ENCODE assay signal across 17 cellular contexts in genomic region chr7:116337013-116337412, GRCh38.
DNase-seq lines count a peak whose midpoint lies in the region; ATAC-seq, FAIRE-seq and TF ChIP-seq lines count a peak whose summit lies in the region.
"Had no signal": no experiment of that assay in that cellular context is flagged by ENCODE, and none has a peak within 500 bp of the region (broad histone marks: within the 10 kb centered on the region; RNA-seq: fewer than 3 reads in every experiment).

No MANE protein-coding gene starts in this region.

- H3K4me1 ChIP-seq in A673 (ENCODE audit: insufficient read depth, low read length, poor library complexity, severe bottlenecking) (peaks cover 46% of the 10 kb centered on the region), IMR-90 (ENCODE audit: control insufficient read depth, insufficient read depth, low read length) (peaks cover 9% of the 10 kb centered on the region), K562 (replicated peaks in 1 of 2; ENCODE audit: control insufficient read depth in 2 of 2, insufficient read depth in 2 of 2, low read length in 2 of 2) (peaks cover 0 to 16% of the 10 kb centered on the region in 2 experiments; a peak in 3 of 5 replicates), mesendoderm (ENCODE audit: control insufficient read depth, low read depth, low read length) (no peaks in the 10 kb centered on the region), transverse colon (peaks cover 0 to 6% (median 0%) of the 10 kb centered on the region in 4 donors)

- H3K23ac ChIP-seq in IMR-90 (ENCODE audit: low read depth, low read length) (peak overlapping the region; percentile 74; the same call in 1 of the 2 replicates), mesendoderm (ENCODE audit: low read length) (no peak overlapping the region)

- peak overlapping the region; percentile 91 for H3K18ac ChIP-seq in IMR-90 (ENCODE audit: low read depth, low read length)
- no peak overlapping the region for H3K18ac ChIP-seq in mesendoderm (ENCODE audit: low read length)

- H3K4ac ChIP-seq in IMR-90 (ENCODE audit: low read depth, low read length) (peak overlapping the region; percentile 87), mesendoderm (ENCODE audit: low read depth, low read length) (no peak overlapping the region)

- no peak for FAIRE-seq in K562 (lab: Jason Lieb, UNC)
- FAIRE-seq: GM12892, H1 had no signal

- H2AFZ ChIP-seq in IMR-90 (replicated peaks; ENCODE audit: low read length, poor library complexity) = no peak overlapping the region
- H2AFZ ChIP-seq in K562 (ENCODE audit: low read depth, low read length) = no peak overlapping the region

- H3K36me3 ChIP-seq in A673 (ENCODE audit: insufficient read depth, low read length, poor library complexity, severe bottlenecking) = no peaks in the 10 kb centered on the region
- H3K36me3 ChIP-seq in IMR-90 (ENCODE audit: control insufficient read depth, insufficient read depth, low read length) = no peaks in the 10 kb centered on the region
- no peaks in the 10 kb centered on the region for H3K36me3 ChIP-seq in K562 (ENCODE audit: control insufficient read depth, insufficient read depth, low read length)
- no peaks in the 10 kb centered on the region for H3K36me3 ChIP-seq in mesendoderm (ENCODE audit: control insufficient read depth, insufficient read depth, low read length)
- no peaks in the 10 kb centered on the region for H3K36me3 ChIP-seq in transverse colon

- intact Hi-C loops in A673 (cut with micrococcal nuclease; ENCODE audit: unreplicated experiment) (loop anchor here (10.0 kb wide), 1 partner anchor 248 kb away; no protein-coding TSS in a partner anchor), IMR-90 (cut with micrococcal nuclease) (no loop called here), K562 (cut with micrococcal nuclease) (no loop called here), transverse colon (cut with DNase I; ENCODE audit: low total_unique reads) (no loop called here)

- peak overlapping the region; percentile 17; the same call in 1 of the 2 replicates for H4K91ac ChIP-seq in IMR-90 (ENCODE audit: insufficient read depth, low read depth, low read length)

- TF ChIP-seq CTCF in A673 (conservative IDR thresholded peaks at IDR 0.05; ENCODE audit: low read depth, low read length) (no peak), IMR-90 (conservative IDR thresholded peaks at IDR 0.05; ENCODE audit: low read depth, low read length) (no peak), K562 (IDR thresholded peaks at IDR 0.05 in 2 of 3, conservative IDR thresholded peaks at IDR 0.05 in 1 of 3; ENCODE audit: insufficient read depth in 2 of 3, low read depth in 1 of 3, low read length in 3 of 3) (no peak), transverse colon (IDR thresholded peaks at IDR 0.05) (no peak)

- H3K79me1 ChIP-seq in IMR-90 (ENCODE audit: low read depth in 1 of 2, low read length in 2 of 2) (no peaks in the 10 kb centered on the region; a peak in 1 of 4 replicates), mesendoderm (ENCODE audit: low read length) (no peaks in the 10 kb centered on the region)

- H3K4me3 ChIP-seq in A673 (ENCODE audit: low read depth, low read length, poor library complexity, severe bottlenecking) (no peak overlapping the region), IMR-90 (ENCODE audit: insufficient read depth, low read depth, low read length) (no peak overlapping the region), K562 (no peak overlapping the region), mesendoderm (ENCODE audit: low read length) (no peak overlapping the region), transverse colon (no peak overlapping the region)

- H3K9me1 ChIP-seq in IMR-90 (ENCODE audit: insufficient read depth, low read length) = peaks cover 8% of the 10 kb centered on the region
- H3K9me1 ChIP-seq in K562 (ENCODE audit: control insufficient read depth, insufficient read depth, low read length) = no peaks in the 10 kb centered on the region

- peak overlapping the region; percentile 47 for H2BK20ac ChIP-seq in IMR-90 (ENCODE audit: low read depth, low read length)

- DNase-seq in A673 (ENCODE audit: low spot score) (no peak), IMR-90 (no peak), K562 (ENCODE audit: extremely low read depth in 1 of 4, low spot score in 3 of 4) (no peak), mesendoderm (peak; percentile 87), transverse colon (no peak), occipital lobe (lab: John Stamatoyannopoulos, UW) (no peak)
- DNase-seq: AML-193; CD4-positive, alpha-beta T cell; DMS153; DMS79; GDM1; H9 had no signal

- H4K8ac ChIP-seq in IMR-90 (ENCODE audit: low read depth in 2 of 2, low read length in 2 of 2) (peak overlapping the region; percentile 11 to 66; a peak in 3 of 4 replicates), mesendoderm (ENCODE audit: low read depth, low read length) (no peak overlapping the region)

- no peak for TF ChIP-seq EP300 in K562 (IDR thresholded peaks at IDR 0.05; ENCODE audit: low read length)
- no peak for TF ChIP-seq EP300 in transverse colon (IDR thresholded peaks at IDR 0.05; ENCODE audit: low read depth)

- dilution Hi-C loops in IMR-90 (cut with HindIII; ENCODE audit: low sequenced_read_pairs, unreplicated experiment) = no loop called here

- H2AK5ac ChIP-seq in IMR-90 (ENCODE audit: low read depth, low read length) (peak overlapping the region; percentile 91), mesendoderm (ENCODE audit: low read length) (no peak overlapping the region)

- H3K79me2 ChIP-seq in K562 (ENCODE audit: control insufficient read depth, insufficient read depth, low read length) (no peaks in the 10 kb centered on the region), mesendoderm (ENCODE audit: control insufficient read depth, insufficient read depth, low read length) (no peaks in the 10 kb centered on the region)

- POLR2A ChIA-PET in A673 (lab: Charles Lee; ENCODE audit: low non-redundant PET) = no interaction called here
- POLR2A ChIA-PET in IMR-90 (lab: Charles Lee; ENCODE audit: unreplicated experiment) = no interaction called here
- POLR2A ChIA-PET in K562 (lab: Yijun Ruan, JAX) = no interaction called here

- peak overlapping the region; percentile 31 for H3K27ac ChIP-seq in A673 (ENCODE audit: low read depth, low read length, poor library complexity, severe bottlenecking)
- H3K27ac ChIP-seq in IMR-90 (ENCODE audit: insufficient read depth, low read length) = no peak overlapping the region
- H3K27ac ChIP-seq in K562 (ENCODE audit: extremely low read depth, low read depth, low read length) = no peak overlapping the region
- H3K27ac ChIP-seq in mesendoderm (ENCODE audit: low read depth, low read length) = no peak overlapping the region
- H3K27ac ChIP-seq in transverse colon = no peak overlapping the region
- H3K27ac ChIP-seq: C4-2B had no signal

- H3K9me3 ChIP-seq in A673 (ENCODE audit: low read depth, low read length, poor library complexity, severe bottlenecking) = peaks cover 4% of the 10 kb centered on the region
- H3K9me3 ChIP-seq in IMR-90 (ENCODE audit: control insufficient read depth, insufficient read depth, low read length) = peaks cover 3% of the 10 kb centered on the region
- H3K9me3 ChIP-seq in K562 (replicated peaks; ENCODE audit: control insufficient read depth, insufficient read depth, low read depth, low read length) = no peaks in the 10 kb centered on the region
- H3K9me3 ChIP-seq in transverse colon = no peaks in the 10 kb centered on the region

- no peak for TF ChIP-seq POLR2A in IMR-90 (IDR thresholded peaks at IDR 0.05; ENCODE audit: low read depth, low read length)
- no peak for TF ChIP-seq POLR2A in K562 (conservative IDR thresholded peaks at IDR 0.05)
- no peak for TF ChIP-seq POLR2A in transverse colon (IDR thresholded peaks at IDR 0.05)

- H3K9ac ChIP-seq in IMR-90 (ENCODE audit: low read depth, low read length) (no peak overlapping the region), K562 (ENCODE audit: insufficient read depth in 1 of 2, low read depth in 2 of 2, low read length in 2 of 2) (no peak overlapping the region), mesendoderm (ENCODE audit: low read length) (no peak overlapping the region)

- H3K27me3 ChIP-seq in A673 (replicated peaks; ENCODE audit: insufficient read depth, low read depth, low read length, poor library complexity) = no peaks in the 10 kb centered on the region
- H3K27me3 ChIP-seq in IMR-90 (ENCODE audit: control insufficient read depth, insufficient read depth, low read length) = no peaks in the 10 kb centered on the region
- peaks cover 4 to 5% of the 10 kb centered on the region in 2 experiments; a peak in 3 of 5 replicates for H3K27me3 ChIP-seq in K562 (ENCODE audit: control insufficient read depth in 2 of 2, insufficient read depth in 2 of 2, low read length in 2 of 2)
- no peaks in the 10 kb centered on the region for H3K27me3 ChIP-seq in mesendoderm (ENCODE audit: insufficient read depth, low read length, poor library complexity)
- no peaks in the 10 kb centered on the region for H3K27me3 ChIP-seq in transverse colon

- no CpG with 5 or more reads among the region's 2 CpGs for WGBS in IMR-90 (ENCODE audit: extremely low coverage in 2 of 2, insufficient read length in 1 of 2), 2 experiments
- 3% methylated on average over 2 of the region's 2 CpGs for WGBS in K562 (ENCODE audit: insufficient coverage, low coverage, missing lambda C conversion rate)
- WGBS in mesendoderm (ENCODE audit: extremely low coverage, insufficient coverage, low lambda C conversion rate) = no CpG with 5 or more reads among the region's 2 CpGs
- 66 to 86% methylated on average over 2 of the region's 2 CpGs for WGBS in transverse colon (ENCODE audit: low coverage in 1 of 2), 2 donors

- H2BK5ac ChIP-seq in IMR-90 (ENCODE audit: low read depth, low read length, poor library complexity, severe bottlenecking) = peak overlapping the region; percentile 77
- H2BK5ac ChIP-seq in mesendoderm (ENCODE audit: low read length) = no peak overlapping the region

- H2BK15ac ChIP-seq in IMR-90 (ENCODE audit: low read depth, low read length) (peak overlapping the region; percentile 92; the same call in 2 of the 3 replicates), mesendoderm (replicated peaks; ENCODE audit: low read depth) (no peak overlapping the region)

- H4K20me1 ChIP-seq in IMR-90 (ENCODE audit: insufficient read depth, low read length) = no peaks in the 10 kb centered on the region
- no peaks in the 10 kb centered on the region for H4K20me1 ChIP-seq in K562 (replicated peaks; ENCODE audit: control insufficient read depth, insufficient read depth, low read length)

- ATAC-seq in IMR-90 (ENCODE audit: low read depth) (no peak; the same call in 1 of the 2 replicates), K562 (no peak), HG02610 (IDR thresholded peaks at IDR 0.05; ENCODE audit: unreplicated experiment) (no peak), HG02571 (IDR thresholded peaks at IDR 0.05; ENCODE audit: unreplicated experiment) (no peak)

- no peak overlapping the region for H2AK9ac ChIP-seq in IMR-90 (replicated peaks; ENCODE audit: low read depth, low read length, poor library complexity)

- H4K5ac ChIP-seq in IMR-90 (ENCODE audit: low read depth, low read length) (peak overlapping the region; percentile 91), mesendoderm (ENCODE audit: low read length) (no peak overlapping the region)

- no TSS peak for BruUV-seq in A673 (replicated peaks; lab: Mats Ljungman, UMichigan)
- no TSS peak for BruUV-seq in IMR-90 (replicated peaks; lab: Mats Ljungman, UMichigan)
- no TSS peak for BruUV-seq in K562 (replicated peaks; lab: Mats Ljungman, UMichigan)

- in situ Hi-C loops in IMR-90 (cut with MboI; ENCODE audit: low sequenced_read_pairs) = no loop called here
- in situ Hi-C loops in K562 (cut with MboI) = no loop called here
- in situ Hi-C loops in transverse colon (cut with MboI; ENCODE audit: low pct_ligation_motif_present in 1 of 4, low pct_unique_long_range_greater_than_20kb in 1 of 4, low sequenced_read_pairs in 3 of 4) = no loop called here

- peak overlapping the region; percentile 73 for H3K14ac ChIP-seq in IMR-90 (replicated peaks; ENCODE audit: low read depth, low read length)

- TF ChIP-seq RAD21 in IMR-90 (IDR thresholded peaks at IDR 0.05; ENCODE audit: low read length) (no peak), K562 (CRISPR knock-in tag; conservative IDR thresholded peaks at IDR 0.05 in 1 of 2, IDR thresholded peaks at IDR 0.05 in 1 of 2) (no peak)

- H2BK120ac ChIP-seq in IMR-90 (ENCODE audit: low read depth, low read length) = peak overlapping the region; percentile 91
- H2BK120ac ChIP-seq in mesendoderm (ENCODE audit: low read depth, low read length) = no peak overlapping the region

- H3K4me2 ChIP-seq in IMR-90 (ENCODE audit: low read depth, low read length) (no peak overlapping the region), K562 (ENCODE audit: insufficient read depth, low read length) (no peak overlapping the region), mesendoderm (ENCODE audit: low read length) (no peak overlapping the region)

- CTCF ChIA-PET in A673 (lab: Charles Lee) = no interaction called here
- CTCF ChIA-PET in IMR-90 (lab: Yijun Ruan, JAX) = interaction anchor here (1.0 kb wide), 1 partner anchor 9 kb away, joined by 4 read pairs; no protein-coding TSS in a partner anchor
- CTCF ChIA-PET in K562 (lab: Yijun Ruan, JAX; ENCODE audit: low intra/inter-chr PET ratio) = no interaction called here

- H3K56ac ChIP-seq in IMR-90 (ENCODE audit: extremely low read depth, insufficient read depth, low read length) (0 out of 2 replicates have a peak overlapping the region, but pooled peaks have one; percentile 35), mesendoderm (ENCODE audit: low read length) (no peak overlapping the region)
